In genomic region chr2:12007282-12007681, GRCh38 we compare ENCODE assay signal across 1 cellular context.
A peak's percentile ranks its signal among the peaks of the same experiment; 100 is the strongest.
TF ChIP-seq lines count a peak whose summit lies in the region.

No MANE protein-coding gene starts in this region.

TF ChIP-seq in HepG2, 621 proteins besides CTCF, POLR2A, EP300 and RAD21:
- TF ChIP-seq ETV6 (CRISPR knock-in tag; conservative IDR thresholded peaks at IDR 0.05), result no peak
- TF ChIP-seq, protein P1, sequence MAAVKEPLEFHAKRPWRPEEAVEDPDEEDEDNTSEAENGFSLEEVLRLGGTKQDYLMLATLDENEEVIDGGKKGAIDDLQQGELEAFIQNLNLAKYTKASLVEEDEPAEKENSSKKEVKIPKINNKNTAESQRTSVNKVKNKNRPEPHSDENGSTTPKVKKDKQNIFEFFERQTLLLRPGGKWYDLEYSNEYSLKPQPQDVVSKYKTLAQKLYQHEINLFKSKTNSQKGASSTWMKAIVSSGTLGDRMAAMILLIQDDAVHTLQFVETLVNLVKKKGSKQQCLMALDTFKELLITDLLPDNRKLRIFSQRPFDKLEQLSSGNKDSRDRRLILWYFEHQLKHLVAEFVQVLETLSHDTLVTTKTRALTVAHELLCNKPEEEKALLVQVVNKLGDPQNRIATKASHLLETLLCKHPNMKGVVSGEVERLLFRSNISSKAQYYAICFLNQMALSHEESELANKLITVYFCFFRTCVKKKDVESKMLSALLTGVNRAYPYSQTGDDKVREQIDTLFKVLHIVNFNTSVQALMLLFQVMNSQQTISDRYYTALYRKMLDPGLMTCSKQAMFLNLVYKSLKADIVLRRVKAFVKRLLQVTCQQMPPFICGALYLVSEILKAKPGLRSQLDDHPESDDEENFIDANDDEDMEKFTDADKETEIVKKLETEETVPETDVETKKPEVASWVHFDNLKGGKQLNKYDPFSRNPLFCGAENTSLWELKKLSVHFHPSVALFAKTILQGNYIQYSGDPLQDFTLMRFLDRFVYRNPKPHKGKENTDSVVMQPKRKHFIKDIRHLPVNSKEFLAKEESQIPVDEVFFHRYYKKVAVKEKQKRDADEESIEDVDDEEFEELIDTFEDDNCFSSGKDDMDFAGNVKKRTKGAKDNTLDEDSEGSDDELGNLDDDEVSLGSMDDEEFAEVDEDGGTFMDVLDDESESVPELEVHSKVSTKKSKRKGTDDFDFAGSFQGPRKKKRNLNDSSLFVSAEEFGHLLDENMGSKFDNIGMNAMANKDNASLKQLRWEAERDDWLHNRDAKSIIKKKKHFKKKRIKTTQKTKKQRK (IDR thresholded peaks at IDR 0.05; ENCODE audit: low read length), result no peak
- TF ChIP-seq NFYB (CRISPR knock-in tag; IDR thresholded peaks at IDR 0.05), result no peak
- TF ChIP-seq CBX5 (CRISPR knock-in tag; IDR thresholded peaks at IDR 0.05; ENCODE audit: borderline replicate concordance), result no peak
- TF ChIP-seq TBX2 (CRISPR knock-in tag; IDR thresholded peaks at IDR 0.05; ENCODE audit: borderline replicate concordance), result 0 out of 2 replicates have a peak, but pooled peaks have one; percentile 19
- TF ChIP-seq ZNF44 (CRISPR knock-in tag; IDR thresholded peaks at IDR 0.05), result no peak
- TF ChIP-seq, protein P2, sequence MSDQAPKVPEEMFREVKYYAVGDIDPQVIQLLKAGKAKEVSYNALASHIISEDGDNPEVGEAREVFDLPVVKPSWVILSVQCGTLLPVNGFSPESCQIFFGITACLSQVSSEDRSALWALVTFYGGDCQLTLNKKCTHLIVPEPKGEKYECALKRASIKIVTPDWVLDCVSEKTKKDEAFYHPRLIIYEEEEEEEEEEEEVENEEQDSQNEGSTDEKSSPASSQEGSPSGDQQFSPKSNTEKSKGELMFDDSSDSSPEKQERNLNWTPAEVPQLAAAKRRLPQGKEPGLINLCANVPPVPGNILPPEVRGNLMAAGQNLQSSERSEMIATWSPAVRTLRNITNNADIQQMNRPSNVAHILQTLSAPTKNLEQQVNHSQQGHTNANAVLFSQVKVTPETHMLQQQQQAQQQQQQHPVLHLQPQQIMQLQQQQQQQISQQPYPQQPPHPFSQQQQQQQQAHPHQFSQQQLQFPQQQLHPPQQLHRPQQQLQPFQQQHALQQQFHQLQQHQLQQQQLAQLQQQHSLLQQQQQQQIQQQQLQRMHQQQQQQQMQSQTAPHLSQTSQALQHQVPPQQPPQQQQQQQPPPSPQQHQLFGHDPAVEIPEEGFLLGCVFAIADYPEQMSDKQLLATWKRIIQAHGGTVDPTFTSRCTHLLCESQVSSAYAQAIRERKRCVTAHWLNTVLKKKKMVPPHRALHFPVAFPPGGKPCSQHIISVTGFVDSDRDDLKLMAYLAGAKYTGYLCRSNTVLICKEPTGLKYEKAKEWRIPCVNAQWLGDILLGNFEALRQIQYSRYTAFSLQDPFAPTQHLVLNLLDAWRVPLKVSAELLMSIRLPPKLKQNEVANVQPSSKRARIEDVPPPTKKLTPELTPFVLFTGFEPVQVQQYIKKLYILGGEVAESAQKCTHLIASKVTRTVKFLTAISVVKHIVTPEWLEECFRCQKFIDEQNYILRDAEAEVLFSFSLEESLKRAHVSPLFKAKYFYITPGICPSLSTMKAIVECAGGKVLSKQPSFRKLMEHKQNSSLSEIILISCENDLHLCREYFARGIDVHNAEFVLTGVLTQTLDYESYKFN (CRISPR knock-in tag; conservative IDR thresholded peaks at IDR 0.05), result 0 out of 2 replicates have a peak, but pooled peaks have one; percentile 26
- no peak for TF ChIP-seq ZNF800 (CRISPR knock-in tag; IDR thresholded peaks at IDR 0.05)
- no peak for TF ChIP-seq CENPX (CRISPR knock-in tag; IDR thresholded peaks at IDR 0.05)
- TF ChIP-seq ZNF629 (CRISPR knock-in tag; conservative IDR thresholded peaks at IDR 0.05), result 0 out of 2 replicates have a peak, but pooled peaks have one; percentile 38
- no peak for TF ChIP-seq ZNF180 (CRISPR knock-in tag; IDR thresholded peaks at IDR 0.05; ENCODE audit: borderline replicate concordance, low read depth)
- no peak for TF ChIP-seq LCORL (IDR thresholded peaks at IDR 0.05)
- TF ChIP-seq LCORL (CRISPR knock-in tag; IDR thresholded peaks at IDR 0.05), result no peak
- TF ChIP-seq HNF4A (CRISPR knock-in tag; IDR thresholded peaks at IDR 0.05), result peak; percentile 60
- no peak for TF ChIP-seq ZNF251 (CRISPR knock-in tag; IDR thresholded peaks at IDR 0.05)
- no peak for TF ChIP-seq ZNF264 (CRISPR knock-in tag; IDR thresholded peaks at IDR 0.05)
